ENCODE assay signal across 28 cellular contexts in the genomic region with DNA sequence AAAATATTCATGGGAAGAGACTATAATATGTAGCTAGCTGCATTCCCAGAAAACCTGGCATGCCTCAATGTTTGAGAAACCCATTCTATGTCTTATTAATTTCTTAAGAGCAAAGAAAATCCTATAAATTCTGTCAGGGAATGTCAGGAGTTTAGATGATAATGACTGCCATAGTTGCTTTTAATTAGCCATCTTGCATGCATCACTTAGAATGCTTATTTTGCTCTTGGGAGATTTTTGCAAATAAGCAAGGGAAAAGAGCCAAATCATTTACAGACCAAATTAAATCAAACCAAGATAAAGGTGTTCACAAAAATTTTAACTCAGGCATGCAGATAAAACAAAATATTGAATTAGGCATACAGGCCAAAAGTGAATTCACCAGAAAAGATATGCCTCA.
"Had no signal": no experiment of that assay in that cellular context is flagged by ENCODE, and none has a peak within 500 bp of the region (broad histone marks: within the 10 kb centered on the region; RNA-seq: fewer than 3 reads in every experiment).

No MANE protein-coding gene starts in this region.

- H2AFZ ChIP-seq: neural progenitor cell, parathyroid adenoma had no signal

- H3K4me2 ChIP-seq: neural progenitor cell had no signal

- H3K36me3 Mint-ChIP-seq: natural killer cell; neural progenitor cell; stimulated activated effector memory CD8-positive, alpha-beta T cell treated with anti-CD3 and anti-CD28 coated beads, Interleukin-12 subunit alpha, Interleukin-12 subunit beta, amount 100 ng/mL, for 72 hours had no signal

- H3K4me3 Mint-ChIP-seq: natural killer cell; nephron; neural progenitor cell; stimulated activated effector memory CD8-positive, alpha-beta T cell treated with anti-CD3 and anti-CD28 coated beads, Interleukin-12 subunit alpha, Interleukin-12 subunit beta, amount 100 ng/mL, for 72 hours; stimulated activated naive B cell treated with anti-CD40 and anti-IgM and Interleukin-4, amounts not matched to agents 10 μg/mL and 1 μg/mL and 100 μg/mL, for 72 hours; stimulated activated naive CD8-positive, alpha-beta T cell treated with anti-CD3 and anti-CD28 coated beads, Interleukin-15, Interleukin-2, amounts not matched to agents 100 ng/mL and 50 ng/mL, for 24 hours had no signal

- H3K27ac Mint-ChIP-seq: natural killer cell; nephron; neural progenitor cell; progenitor cell of endocrine pancreas; stimulated activated effector memory CD8-positive, alpha-beta T cell treated with anti-CD3 and anti-CD28 coated beads, Interleukin-12 subunit alpha, Interleukin-12 subunit beta, amount 100 ng/mL, for 72 hours; stimulated activated naive B cell treated with anti-CD40 and anti-IgM and Interleukin-4, amounts not matched to agents 10 μg/mL and 1 μg/mL and 100 μg/mL, for 72 hours; stimulated activated naive CD8-positive, alpha-beta T cell treated with anti-CD3 and anti-CD28 coated beads, Interleukin-15, Interleukin-2, amounts not matched to agents 100 ng/mL and 50 ng/mL, for 24 hours had no signal

- H3K36me3 ChIP-seq: neural progenitor cell, ovary, right lobe of liver, sigmoid colon, stomach, thoracic aorta, thyroid gland, tibial nerve, upper lobe of left lung, vagina had no signal

- H3K27me3 Mint-ChIP-seq: progenitor cell of endocrine pancreas had no signal

- H3K4me1 Mint-ChIP-seq: neural progenitor cell had no signal

- ATAC-seq: natural killer cell; psoas muscle; right cardiac atrium; right lobe of liver; stimulated activated effector memory CD8-positive, alpha-beta T cell treated with anti-CD3 and anti-CD28 coated beads, Interleukin-12 subunit alpha, Interleukin-12 subunit beta, amount 100 ng/mL, for 72 hours; stimulated activated naive B cell treated with anti-CD40 and anti-IgM and Interleukin-4, amounts not matched to agents 10 μg/mL and 1 μg/mL and 100 μg/mL, for 72 hours had no signal

- DNase-seq: natural killer cell; occipital lobe; ovary; posterior cingulate gyrus; psoas muscle; right cardiac atrium; right lobe of liver; sigmoid colon; small intestine; stimulated activated CD4-positive, alpha-beta T cell treated with anti-CD3 and anti-CD28 coated beads, Interleukin-15, amount 100 ng/mL, for 24 hours; stimulated activated CD4-positive, alpha-beta T cell treated with anti-CD3 and anti-CD28 coated beads, Interleukin-2, amount 100 ng/mL, for 24 hours; stimulated activated CD4-positive, alpha-beta T cell treated with anti-CD3 and anti-CD28 coated beads, Interleukin-2, amount 100 ng/mL, for 48 hours; stimulated activated CD4-positive, alpha-beta T cell treated with anti-CD3 and anti-CD28 coated beads, Interleukin-4, amount 100 ng/mL, for 24 hours; stimulated activated naive B cell treated with anti-CD40 and anti-IgM and Interleukin-4, amounts not matched to agents 10 μg/mL and 1 μg/mL and 100 μg/mL, for 72 hours; stimulated activated naive CD4-positive, alpha-beta T cell treated with Interleukin-2 at 50 U/mL for 16 hours; stomach; thyroid gland; trophoblast cell; upper lobe of left lung had no signal

- H3K4me1 ChIP-seq: neural progenitor cell, parathyroid adenoma, psoas muscle, right lobe of liver, sigmoid colon, stomach, thyroid gland, tibial nerve, upper lobe of left lung, vagina had no signal

- H3K9me3 ChIP-seq: ovary, psoas muscle, right lobe of liver, sigmoid colon, thoracic aorta, thyroid gland, vagina had no signal

- H3K4me3 ChIP-seq: neural progenitor cell, ovary, psoas muscle, right lobe of liver, sigmoid colon, stomach, thoracic aorta, thyroid gland, tibial nerve, upper lobe of left lung, vagina had no signal

- H3K79me2 ChIP-seq: parathyroid adenoma had no signal

- H3K27ac ChIP-seq: neural progenitor cell, ovary, parathyroid adenoma, psoas muscle, right lobe of liver, sigmoid colon, stomach, thoracic aorta, thyroid gland, tibial nerve, upper lobe of left lung, vagina had no signal

- H3K9me3 Mint-ChIP-seq: natural killer cell had no signal

- H3K27me3 ChIP-seq: neural progenitor cell, ovary, right lobe of liver, sigmoid colon, stomach, thyroid gland, tibial nerve, upper lobe of left lung, vagina had no signal

- H3K9ac ChIP-seq: neural progenitor cell, parathyroid adenoma had no signal
